ENCODE assay signal across 8 cellular contexts in genomic region chr7:156950381-156950858, GRCh38. TPM values are rescaled to one million over a fixed set of nuclear protein-coding genes. Genes with fewer than 3 reads are reported as not detected.
A peak's percentile ranks its signal among the peaks of the same experiment; 100 is the strongest.
DNase-seq lines count a peak whose midpoint lies in the region; ATAC-seq, FAIRE-seq and TF ChIP-seq lines count a peak whose summit lies in the region.

No MANE protein-coding gene starts in this region.

- H4K20me1 ChIP-seq in astrocyte (ENCODE audit: insufficient read depth, low read length): peaks cover 47% of the 10 kb centered on the region

- H3K4me1 Mint-ChIP-seq in astrocyte (ENCODE audit: low read depth, unreplicated experiment): peaks cover 11% of the 10 kb centered on the region

- intact Hi-C loops in aorta (cut with DNase I): no loop called here

- FAIRE-seq in astrocyte (lab: Jason Lieb, UNC): no peak

- peak overlapping the region; percentile 94 for H3K4me2 ChIP-seq in astrocyte (ENCODE audit: low read length)

- H3K9ac ChIP-seq in HUES6 (ENCODE audit: low read length) (peak overlapping the region; percentile 98), astrocyte (ENCODE audit: low read length) (peak overlapping the region; percentile 90)

- H3K27me3 ChIP-seq in HUES6 (ENCODE audit: control insufficient read depth, insufficient read depth, low read length) (0 out of 2 replicates have a peak, but pooled peaks cover under 1% of the 10 kb centered on the region), astrocyte (ENCODE audit: insufficient read depth, low read length) (no peaks in the 10 kb centered on the region), lung (ENCODE audit: control insufficient read depth, insufficient read depth) (no peaks in the 10 kb centered on the region), aorta (ENCODE audit: control insufficient read depth in 1 of 2, insufficient read depth in 2 of 2, low read length in 1 of 2) (no peaks in the 10 kb centered on the region)

- ATAC-seq in lung (ENCODE audit: insufficient read depth, low FRiP score) (no peak), aorta (ENCODE audit: low FRiP score) (no peak), HG02970 (IDR thresholded peaks at IDR 0.05; ENCODE audit: low FRiP score, unreplicated experiment) (no peak)

- WGBS in lung, 2 donors: 2% methylated on average over 21 of the region's 21 CpGs
- 2% methylated on average over 21 of the region's 21 CpGs for WGBS in aorta, 2 donors

- DNase-seq in AG08395 (ENCODE audit: low spot score): peak; percentile 31
- peak; percentile 13 for DNase-seq in astrocyte (ENCODE audit: low read depth)
- DNase-seq in lung (ENCODE audit: low spot score): no peak
- DNase-seq in aorta: no peak
- no peak for DNase-seq in DMS79 treated with DMSO at 0.1 percent for 48 hours (lab: John Stamatoyannopoulos, UW)
- DNase-seq in NCI-H446 treated with DMSO at 0.1 percent for 48 hours (lab: John Stamatoyannopoulos, UW): no peak

- peak overlapping the region; percentile 93 for H3K4me3 Mint-ChIP-seq in astrocyte (ENCODE audit: unreplicated experiment)

- peak overlapping the region; percentile 84; the same call in 1 of the 2 replicates for H3K27ac ChIP-seq in HUES6 (ENCODE audit: low read depth, low read length)
- H3K27ac ChIP-seq in astrocyte (ENCODE audit: low read depth, low read length): peak overlapping the region; percentile 69
- peak overlapping the region in 1 of 2 donors; percentile 43 for H3K27ac ChIP-seq in lung (ENCODE audit: low read depth in 1 of 2, low read length in 1 of 2)
- H3K27ac ChIP-seq in aorta (ENCODE audit: low read depth in 1 of 2, low read length in 2 of 2): no peak overlapping the region

- H3K9me3 ChIP-seq in HUES6 (ENCODE audit: control insufficient read depth, insufficient read depth, low read depth, low read length): no peaks in the 10 kb centered on the region
- no peaks in the 10 kb centered on the region for H3K9me3 ChIP-seq in astrocyte (ENCODE audit: insufficient read depth, low read depth, low read length)
- H3K9me3 ChIP-seq in lung (ENCODE audit: control insufficient read depth in 2 of 2, insufficient read depth in 1 of 2, low read length in 1 of 2): no peaks in the 10 kb centered on the region
- H3K9me3 ChIP-seq in aorta (ENCODE audit: control insufficient read depth, low read length): no peaks in the 10 kb centered on the region

- H3K79me2 ChIP-seq in astrocyte (ENCODE audit: insufficient read depth, low read length): peaks cover 58% of the 10 kb centered on the region

- H3K4me3 ChIP-seq in HUES6 (ENCODE audit: low read depth, low read length) (peak overlapping the region; percentile 90), astrocyte (ENCODE audit: insufficient read depth, low read depth, low read length) (peak overlapping the region; percentile 85), lung (peak overlapping the region; percentile 99), aorta (ENCODE audit: low read length in 2 of 2) (peak overlapping the region; percentile 91 to 93)

- H3K27ac Mint-ChIP-seq in astrocyte (ENCODE audit: unreplicated experiment): peak overlapping the region; percentile 85

- H2AFZ ChIP-seq in astrocyte (ENCODE audit: low read depth, low read length): peak overlapping the region; percentile 89

- peaks cover 35% of the 10 kb centered on the region for H3K36me3 ChIP-seq in HUES6 (ENCODE audit: control insufficient read depth, insufficient read depth, low read length)
- H3K36me3 ChIP-seq in astrocyte (ENCODE audit: insufficient read depth, low read length): peaks cover 27% of the 10 kb centered on the region
- H3K36me3 ChIP-seq in lung (ENCODE audit: control insufficient read depth in 2 of 2, insufficient read depth in 2 of 2, low read length in 2 of 2): peaks cover 20 to 21% of the 10 kb centered on the region in 2 donors
- peaks cover 5 to 6% of the 10 kb centered on the region in 2 donors for H3K36me3 ChIP-seq in aorta (ENCODE audit: control insufficient read depth in 1 of 2, insufficient read depth in 2 of 2, low read length in 1 of 2)

- H3K27me3 Mint-ChIP-seq in astrocyte (ENCODE audit: low read depth, unreplicated experiment): peaks cover 4% of the 10 kb centered on the region

- no peak for TF ChIP-seq CTCF in astrocyte (IDR thresholded peaks at IDR 0.05; ENCODE audit: insufficient read depth, low read depth, low read length)
- TF ChIP-seq CTCF in lung (IDR thresholded peaks at IDR 0.05; ENCODE audit: control extremely low read depth, extremely low read depth): no peak

- H3K36me3 Mint-ChIP-seq in astrocyte (ENCODE audit: low read depth, unreplicated experiment): peaks cover 13% of the 10 kb centered on the region

- H3K4me1 ChIP-seq in HUES6 (ENCODE audit: control insufficient read depth, insufficient read depth, low read length) (peaks cover 13% of the 10 kb centered on the region), astrocyte (ENCODE audit: insufficient read depth, low read length) (peaks cover 7% of the 10 kb centered on the region), lung (ENCODE audit: control insufficient read depth in 2 of 2, insufficient read depth in 2 of 2, low read length in 2 of 2) (peaks cover 14% of the 10 kb centered on the region in 2 donors), aorta (ENCODE audit: control insufficient read depth in 1 of 2, insufficient read depth in 2 of 2, low read length in 2 of 2) (peaks cover 2 to 8% of the 10 kb centered on the region in 2 donors)

- no peaks in the 10 kb centered on the region for H3K9me3 Mint-ChIP-seq in astrocyte (ENCODE audit: unreplicated experiment)

RNA-seq across cellular contexts. Expression of gene NOM1, which starts 0.9 kb away (rescaled TPM):
- total RNA-seq in astrocyte: 19.2 and 19.7 TPM in 2 replicates
- total RNA-seq in lung: 10 to 100 TPM; 21.3 to 33.6 TPM
- 10 to 100 TPM in 1 of 2 donors, 1 to 10 TPM in 1; 8.3 to 12.4 TPM for polyA plus RNA-seq in lung
- 10 to 100 TPM; 19.4 to 23.5 TPM for total RNA-seq in aorta
- polyA plus RNA-seq in aorta: 10 to 100 TPM in 1 of 2 donors, 1 to 10 TPM in 1; 4.6 to 10.3 TPM

RNA-seq across cellular contexts. Expression of gene LMBR1, which starts 57.4 kb away (rescaled TPM):
- 49.2 and 49.7 TPM in 2 replicates for total RNA-seq in astrocyte
- 100 to 1,000 TPM in 1 of 2 donors, 10 to 100 TPM in 1; 69.9 to 119 TPM for total RNA-seq in lung
- polyA plus RNA-seq in lung: 10 to 100 TPM in 1 of 2 donors, 1 to 10 TPM in 1; 9.7 to 20.1 TPM
- 10 to 100 TPM; 63.1 to 63.8 TPM for total RNA-seq in aorta
- 10 to 100 TPM in 1 of 2 donors, 1 to 10 TPM in 1; 9.5 to 10.0 TPM for polyA plus RNA-seq in aorta

Comparison
In these comparisons a context has a peak if more than half of its experiments do, and no peak if none do; other contexts are left out.
1. DNase-seq: peak in AG08395 (single experiment) and astrocyte (single experiment); none in lung (single experiment), aorta (0 of 2), DMS79 treated with DMSO at 0.1 percent for 48 hours (single experiment) and NCI-H446 treated with DMSO at 0.1 percent for 48 hours (single experiment).
2. H3K27ac ChIP-seq: peak in HUES6 (single experiment) and astrocyte (single experiment); none in aorta (0 of 2).
3. Peak in every context shown above with its lines, with median percentiles within 50 percentile points of each other: H3K4me3 ChIP-seq.